ENCODE assay signal across 25 cellular contexts in the genomic region with DNA sequence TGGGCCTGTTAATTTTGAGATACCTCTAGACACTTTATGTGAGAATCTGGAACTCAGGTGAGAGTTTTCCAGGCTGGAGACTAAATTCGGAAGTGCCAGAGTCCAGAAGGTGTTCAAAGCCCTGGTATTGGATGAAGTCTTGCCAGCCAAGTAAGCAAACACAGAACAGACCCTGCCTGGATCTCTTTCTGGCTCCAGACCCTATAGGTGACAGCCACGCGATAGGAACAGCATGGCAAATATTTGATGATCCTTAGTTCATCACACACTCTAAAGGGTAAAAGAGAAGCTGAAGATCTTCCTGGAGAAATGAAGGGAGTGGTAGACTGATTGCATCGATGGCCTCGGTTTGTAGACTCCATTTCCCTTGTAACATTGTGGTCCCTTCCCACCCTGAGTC. TPM values are rescaled to one million over a fixed set of nuclear protein-coding genes. Genes with fewer than 3 reads are reported as not detected.
"Had no signal": no experiment of that assay in that cellular context is flagged by ENCODE, and none has a peak within 500 bp of the region (broad histone marks: within the 10 kb centered on the region; RNA-seq: fewer than 3 reads in every experiment).

No MANE protein-coding gene starts in this region.

- H3K36me3 Mint-ChIP-seq: natural killer cell, WTC11 had no signal

- H3K27me3 ChIP-seq: gastroesophageal sphincter, heart right ventricle, right atrium auricular region, upper lobe of left lung had no signal

- H3K27ac Mint-ChIP-seq: activated CD8-positive, alpha-beta T cell treated with anti-CD3 and anti-CD28 coated beads, Interleukin-2, amount 10 ng/mL, durations not matched to agents 7 days and 5 days; activated T-cell treated with anti-CD3 and anti-CD28 coated beads, Interleukin-2, amount 50 U/mL, for 72 hours; endodermal cell; progenitor cell of endocrine pancreas; T-helper 17 cell had no signal

- H3K36me3 ChIP-seq: gastroesophageal sphincter, heart right ventricle, right atrium auricular region, upper lobe of left lung had no signal

- H3K9me3 ChIP-seq: mucosa of descending colon, right atrium auricular region, upper lobe of left lung had no signal

- ATAC-seq: activated CD8-positive, alpha-beta T cell treated with anti-CD3 and anti-CD28 coated beads, Interleukin-2, amount 10 ng/mL, durations not matched to agents 7 days and 5 days; heart right ventricle; natural killer cell; T-helper 17 cell; WTC11 had no signal

- H3K9me3 Mint-ChIP-seq: activated naive CD4-positive, alpha-beta T cell treated with anti-CD3 and anti-CD28 coated beads, Interleukin-2, amount 50 U/mL, for 72 hours; natural killer cell; stimulated activated naive CD8-positive, alpha-beta T cell treated with anti-CD3 and anti-CD28 coated beads, Interleukin-15, Interleukin-2, amounts not matched to agents 100 ng/mL and 50 ng/mL, for 24 hours had no signal

- H3K4me3 ChIP-seq: gastroesophageal sphincter, heart right ventricle, mucosa of descending colon, right atrium auricular region, skin epidermis, upper lobe of left lung had no signal

- H3K27ac ChIP-seq: gastroesophageal sphincter, right atrium auricular region had no signal

- DNase-seq: activated CD8-positive, alpha-beta memory T cell treated with anti-CD3 and anti-CD28 coated beads, Interleukin-2, amount 50 U/mL, for 4 hours; activated CD8-positive, alpha-beta T cell treated with anti-CD3 and anti-CD28 coated beads, Interleukin-2, amount 10 ng/mL, durations not matched to agents 7 days and 5 days; activated gamma-delta T cell; amniotic stem cell; endodermal cell; heart right ventricle; natural killer cell; occipital lobe; stimulated activated CD4-positive, alpha-beta T cell treated with anti-CD3 and anti-CD28 coated beads, Interleukin-4, amount 100 ng/mL, for 4 hours; stimulated activated CD8-positive, alpha-beta memory T cell treated with anti-CD3 and anti-CD28 coated beads, Interleukin-4, amount 100 ng/mL, for 48 hours; T-helper 17 cell had no signal

- H3K4me3 Mint-ChIP-seq: activated CD8-positive, alpha-beta T cell treated with anti-CD3 and anti-CD28 coated beads, Interleukin-2, amount 10 ng/mL, durations not matched to agents 7 days and 5 days; activated T-cell treated with anti-CD3 and anti-CD28 coated beads, Interleukin-2, amount 50 U/mL, for 72 hours; endodermal cell; natural killer cell; stimulated activated naive CD8-positive, alpha-beta T cell treated with anti-CD3 and anti-CD28 coated beads, Interleukin-15, Interleukin-2, amounts not matched to agents 100 ng/mL and 50 ng/mL, for 24 hours; T-helper 17 cell; WTC11 had no signal

RNA-seq across cellular contexts. Expression of a gene that starts 30.7 kb away (rescaled TPM):
- total RNA-seq: activated CD8-positive, alpha-beta T cell treated with anti-CD3 and anti-CD28 coated beads, Interleukin-2, amount 10 ng/mL, durations not matched to agents 7 days and 5 days; activated naive CD4-positive, alpha-beta T cell treated with anti-CD3 and anti-CD28 coated beads, Interleukin-2, amount 50 U/mL, for 72 hours; activated T-cell treated with anti-CD3 and anti-CD28 coated beads, Interleukin-2, amount 50 U/mL, for 72 hours; dermis blood vessel endothelial cell; epithelial cell of proximal tubule; lung microvascular endothelial cell; occipital lobe; progenitor cell of endocrine pancreas; T-helper 17 cell; temporal lobe; WTC11 had no signal

RNA-seq across cellular contexts. Expression of a gene that starts 49.7 kb away (rescaled TPM):
- total RNA-seq: activated CD8-positive, alpha-beta T cell treated with anti-CD3 and anti-CD28 coated beads, Interleukin-2, amount 10 ng/mL, durations not matched to agents 7 days and 5 days; activated naive CD4-positive, alpha-beta T cell treated with anti-CD3 and anti-CD28 coated beads, Interleukin-2, amount 50 U/mL, for 72 hours; activated T-cell treated with anti-CD3 and anti-CD28 coated beads, Interleukin-2, amount 50 U/mL, for 72 hours; dermis blood vessel endothelial cell; T-helper 17 cell had no signal
